In the genomic region with DNA sequence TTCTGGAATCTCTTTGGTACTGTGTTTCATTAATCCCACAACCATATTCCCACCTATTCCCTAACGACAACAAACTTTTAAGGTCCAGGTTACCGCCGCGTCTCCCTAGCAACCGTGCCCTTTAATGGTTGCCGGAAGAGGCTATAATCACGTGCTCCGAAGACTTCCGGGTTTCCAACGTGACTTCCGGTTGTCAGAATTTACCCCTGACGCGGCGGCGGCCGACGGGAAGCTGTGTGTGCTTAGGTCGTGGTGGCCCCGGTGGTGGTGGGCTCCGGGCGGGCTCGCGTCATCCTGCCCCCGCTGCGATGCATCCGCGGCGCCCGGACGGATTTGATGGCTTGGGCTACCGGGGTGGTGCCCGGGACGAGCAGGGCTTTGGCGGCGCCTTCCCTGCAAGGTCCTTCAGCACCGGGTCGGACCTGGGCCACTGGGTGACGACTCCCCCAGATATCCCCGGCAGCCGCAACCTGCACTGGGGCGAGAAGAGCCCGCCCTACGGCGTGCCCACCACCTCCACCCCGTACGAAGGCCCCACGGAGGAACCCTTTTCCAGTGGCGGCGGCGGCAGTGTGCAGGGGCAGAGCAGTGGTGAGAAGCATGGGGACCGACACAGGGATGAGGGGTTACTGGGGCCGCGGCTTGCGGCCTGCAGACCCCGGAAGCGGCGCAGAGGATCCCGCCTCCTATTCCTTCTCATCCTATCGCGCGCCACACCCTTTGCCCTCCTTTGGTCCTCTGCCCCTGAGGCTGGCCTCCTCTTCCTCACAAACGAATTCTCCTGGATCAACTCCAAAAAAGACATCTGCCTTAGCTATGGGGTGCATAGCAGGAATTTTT, we compare ENCODE assay signal across 8 cellular contexts. TPM values are rescaled to one million over a fixed set of nuclear protein-coding genes. Genes with fewer than 3 reads are reported as not detected.
DNase-seq lines count a peak whose midpoint lies in the region; ATAC-seq and TF ChIP-seq lines count a peak whose summit lies in the region.

TSS of gene SLC25A46 (plus strand) at position 196 of the 840 bp plus-strand sequence. CDS start at position 309, 113 bp downstream.

- 1% methylated on average over 44 of the region's 62 CpGs for WGBS in SK-N-SH (ENCODE audit: low lambda C conversion rate)
- WGBS in testis, 2 donors = 1 to 2% methylated on average over 15 to 60 of the region's 62 CpGs

- H3K36me3 ChIP-seq in SK-N-SH (replicated peaks in 1 of 2; ENCODE audit: control insufficient read depth in 1 of 2, insufficient read depth in 2 of 2, low read length in 1 of 2) (peaks cover 16 to 17% of the 10 kb centered on the region in 2 experiments), testis (ENCODE audit: low read depth, missing control alignments) (no peaks in the 10 kb centered on the region)

- H3K4me1 ChIP-seq in SK-N-SH (ENCODE audit: control insufficient read depth in 1 of 2, insufficient read depth in 2 of 2, low read depth in 1 of 2, low read length in 1 of 2) (no peaks in the 10 kb centered on the region; a peak in 1 of 4 replicates), testis (no peaks in the 10 kb centered on the region)

- peak within 1 kb of the TSS; percentile 59 for H3K9ac ChIP-seq in SK-N-SH

- H3K4me3 ChIP-seq in SK-N-SH (ENCODE audit: low read depth in 2 of 2, low read length in 1 of 2) = peak within 1 kb of the TSS; percentile 57 to 74
- H3K4me3 ChIP-seq in testis = peak within 1 kb of the TSS; percentile 91 to 98

- no peaks in the 10 kb centered on the region for H3K9me3 Mint-ChIP-seq in activated naive CD4-positive, alpha-beta T cell treated with anti-CD3 and anti-CD28 coated beads, Interleukin-2, amount 50 U/mL, for 24 hours

- H4K20me1 ChIP-seq in SK-N-SH (ENCODE audit: insufficient read depth) = no peaks in the 10 kb centered on the region

- peak; percentile 93 for ATAC-seq in omental fat pad (ENCODE audit: low FRiP score)

- peak within 1 kb of the TSS; percentile 90 for H2AFZ ChIP-seq in SK-N-SH (ENCODE audit: low read depth)

- intact Hi-C loops in testis (cut with DNase I; ENCODE audit: low total_unique reads) = no loop called here

- no peak for TF ChIP-seq EP300 in SK-N-SH (IDR thresholded peaks at IDR 0.05; ENCODE audit: borderline replicate concordance in 1 of 2, low read depth in 1 of 2, low read length in 1 of 2)

- no peaks in the 10 kb centered on the region for H3K27me3 ChIP-seq in SK-N-SH (ENCODE audit: insufficient read depth)
- no peaks in the 10 kb centered on the region for H3K27me3 ChIP-seq in testis

- H3K9me2 ChIP-seq in SK-N-SH = no peaks in the 10 kb centered on the region

- CTCF ChIA-PET in HEK293T (lab: Yijun Ruan, JAX) (no interaction called here), SK-N-SH (lab: Yijun Ruan, JAX) (interaction anchor here (0.9 to 4.0 kb wide), 2 partner anchors 17 to 755 kb away, joined by 3 to 22 read pairs; no protein-coding TSS in a partner anchor)

- H3K27ac ChIP-seq in SK-N-SH (ENCODE audit: low read depth in 2 of 2, low read length in 1 of 2) = peak within 1 kb of the TSS; percentile 77 to 85
- H3K27ac ChIP-seq in testis = peak within 1 kb of the TSS; percentile 62 to 73

- H3K27me3 Mint-ChIP-seq in activated naive CD4-positive, alpha-beta T cell treated with anti-CD3 and anti-CD28 coated beads, Interleukin-2, amount 50 U/mL, for 24 hours = peaks cover 5% of the 10 kb centered on the region

- peaks cover 8% of the 10 kb centered on the region for H3F3A ChIP-seq in SK-N-SH (replicated peaks; ENCODE audit: insufficient read depth)

- H3K4me2 ChIP-seq in SK-N-SH = peak within 1 kb of the TSS; percentile 79

- peaks cover 43% of the 10 kb centered on the region for H3K79me2 ChIP-seq in SK-N-SH (ENCODE audit: insufficient read depth)

- H3K4me1 Mint-ChIP-seq in activated naive CD4-positive, alpha-beta T cell treated with anti-CD3 and anti-CD28 coated beads, Interleukin-2, amount 50 U/mL, for 24 hours = peaks cover 37% of the 10 kb centered on the region

- H3K27ac Mint-ChIP-seq in activated naive CD4-positive, alpha-beta T cell treated with anti-CD3 and anti-CD28 coated beads, Interleukin-2, amount 50 U/mL, for 24 hours = peak within 1 kb of the TSS; percentile 96

- no peak for TF ChIP-seq CTCF in SK-N-SH (IDR thresholded peaks at IDR 0.05)
- no peak for TF ChIP-seq CTCF in omental fat pad (IDR thresholded peaks at IDR 0.05)
- no peak for TF ChIP-seq CTCF in testis (IDR thresholded peaks at IDR 0.05)

- POLR2A ChIA-PET in HEK293T (lab: Yijun Ruan, JAX) (interaction anchor here (1.3 kb wide), 1 partner anchor 25 kb away, joined by 4 read pairs; no protein-coding TSS in a partner anchor), SK-N-SH (lab: Yijun Ruan, JAX) (interaction anchor here (1.3 to 1.4 kb wide), 2 partner anchors 12 to 126 kb away, joined by 3 read pairs; no protein-coding TSS in a partner anchor)

- H3K4me3 Mint-ChIP-seq in activated naive CD4-positive, alpha-beta T cell treated with anti-CD3 and anti-CD28 coated beads, Interleukin-2, amount 50 U/mL, for 24 hours = peak within 1 kb of the TSS; percentile 99

- no peak for TF ChIP-seq POLR2A in testis (IDR thresholded peaks at IDR 0.05)

- no peak for TF ChIP-seq RAD21 in SK-N-SH (IDR thresholded peaks at IDR 0.05; ENCODE audit: low read length)

- H3K9me3 ChIP-seq in SK-N-SH = no peaks in the 10 kb centered on the region
- no peaks in the 10 kb centered on the region for H3K9me3 ChIP-seq in testis

- peaks cover 5% of the 10 kb centered on the region for H3K36me3 Mint-ChIP-seq in activated naive CD4-positive, alpha-beta T cell treated with anti-CD3 and anti-CD28 coated beads, Interleukin-2, amount 50 U/mL, for 24 hours

- peak; percentile 91 for DNase-seq in GM03348 (ENCODE audit: low spot score)
- peak; percentile 84 for DNase-seq in HEK293T (ENCODE audit: extremely low spot score)
- peak; percentile 79 for DNase-seq in MV-4-11 (lab: John Stamatoyannopoulos, UW)
- peak; percentile 85 for DNase-seq in SK-N-SH
- peak; percentile 77 for DNase-seq in glomerular endothelial cell (ENCODE audit: extremely low read depth, low read depth, low spot score)
- peak; percentile 72 for DNase-seq in omental fat pad (ENCODE audit: low spot score)
- peak; percentile 95 for DNase-seq in testis

TF ChIP-seq in HEK293T, 16 proteins besides CTCF, POLR2A, EP300 and RAD21:
- peak; percentile 80 for TF ChIP-seq L3MBTL2 (conservative IDR thresholded peaks at IDR 0.05)
- peak; percentile 89 for TF ChIP-seq ELF4 (IDR thresholded peaks at IDR 0.05)
- no peak for TF ChIP-seq SUZ12 (IDR thresholded peaks at IDR 0.05)
- TF ChIP-seq, protein P1, sequence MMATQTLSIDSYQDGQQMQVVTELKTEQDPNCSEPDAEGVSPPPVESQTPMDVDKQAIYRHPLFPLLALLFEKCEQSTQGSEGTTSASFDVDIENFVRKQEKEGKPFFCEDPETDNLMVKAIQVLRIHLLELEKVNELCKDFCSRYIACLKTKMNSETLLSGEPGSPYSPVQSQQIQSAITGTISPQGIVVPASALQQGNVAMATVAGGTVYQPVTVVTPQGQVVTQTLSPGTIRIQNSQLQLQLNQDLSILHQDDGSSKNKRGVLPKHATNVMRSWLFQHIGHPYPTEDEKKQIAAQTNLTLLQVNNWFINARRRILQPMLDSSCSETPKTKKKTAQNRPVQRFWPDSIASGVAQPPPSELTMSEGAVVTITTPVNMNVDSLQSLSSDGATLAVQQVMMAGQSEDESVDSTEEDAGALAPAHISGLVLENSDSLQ (IDR thresholded peaks at IDR 0.05) = peak; percentile 56; the same call in 1 of the 2 replicates

TF ChIP-seq in SK-N-SH, 30 proteins besides CTCF, POLR2A, EP300 and RAD21 (continues in another document):
- TF ChIP-seq EZH2phosphoT487 (IDR thresholded peaks at IDR 0.05; ENCODE audit: borderline replicate concordance, low read depth) (no peak), TCF12 (IDR thresholded peaks at IDR 0.05) (peak; percentile 29; the same call in 1 of the 2 replicates), TEAD4 (IDR thresholded peaks at IDR 0.05; ENCODE audit: borderline replicate concordance, insufficient read depth) (no peak), PBX3 (IDR thresholded peaks at IDR 0.05) (0 out of 2 replicates have a peak, but pooled peaks have one; percentile 29), USF2 (IDR thresholded peaks at IDR 0.05; ENCODE audit: borderline replicate concordance, low read depth, low read length) (peak; percentile 88), CHD2 (IDR thresholded peaks at IDR 0.05; ENCODE audit: low read length, partially characterized antibody) (peak; percentile 22), GABPA (IDR thresholded peaks at IDR 0.05; ENCODE audit: low read depth) (peak; percentile 94), FOXJ3 (CRISPR knock-in tag; IDR thresholded peaks at IDR 0.05) (no peak), YY1 (IDR thresholded peaks at IDR 0.05; ENCODE audit: low read depth) (peak; percentile 82), RCOR1 (IDR thresholded peaks at IDR 0.05; ENCODE audit: low read length) (no peak), MXI1 (IDR thresholded peaks at IDR 0.05; ENCODE audit: low read depth, low read length) (peak; percentile 97)

RNA-seq across cellular contexts. Expression of gene SLC25A46, which starts in this region (rescaled TPM):
- polyA plus RNA-seq in SK-N-SH (2012; rRNA removed) (15.7 and 20.5 TPM in 2 replicates), testis (ENCODE audit: insufficient read depth, low read depth, low replicate concordance) (38.4 TPM)
- polyA plus RNA-seq in SK-N-SH (2012; cell fraction: cytosol; rRNA removed) = 24.3 and 30.5 TPM in 2 replicates
- 11.0 and 21.2 TPM in 2 replicates for polyA plus RNA-seq in SK-N-SH (2012; cell fraction: nucleus; rRNA removed)
- total RNA-seq in glomerular endothelial cell (38.3 and 39.6 TPM in 2 replicates), omental fat pad (10 to 100 TPM; 36.7 to 56.6 (median 50.4) TPM), testis (10 to 100 TPM; 42.3 to 42.9 TPM)

Comparison
In these comparisons a context has a peak if more than half of its experiments do, and no peak if none do; other contexts are left out.
1. Peak in every context shown above with its lines: DNase-seq, ATAC-seq, H3K4me3 ChIP-seq and H3K27ac ChIP-seq.